8 cellular contexts compared by ENCODE assay signal in the genomic region with DNA sequence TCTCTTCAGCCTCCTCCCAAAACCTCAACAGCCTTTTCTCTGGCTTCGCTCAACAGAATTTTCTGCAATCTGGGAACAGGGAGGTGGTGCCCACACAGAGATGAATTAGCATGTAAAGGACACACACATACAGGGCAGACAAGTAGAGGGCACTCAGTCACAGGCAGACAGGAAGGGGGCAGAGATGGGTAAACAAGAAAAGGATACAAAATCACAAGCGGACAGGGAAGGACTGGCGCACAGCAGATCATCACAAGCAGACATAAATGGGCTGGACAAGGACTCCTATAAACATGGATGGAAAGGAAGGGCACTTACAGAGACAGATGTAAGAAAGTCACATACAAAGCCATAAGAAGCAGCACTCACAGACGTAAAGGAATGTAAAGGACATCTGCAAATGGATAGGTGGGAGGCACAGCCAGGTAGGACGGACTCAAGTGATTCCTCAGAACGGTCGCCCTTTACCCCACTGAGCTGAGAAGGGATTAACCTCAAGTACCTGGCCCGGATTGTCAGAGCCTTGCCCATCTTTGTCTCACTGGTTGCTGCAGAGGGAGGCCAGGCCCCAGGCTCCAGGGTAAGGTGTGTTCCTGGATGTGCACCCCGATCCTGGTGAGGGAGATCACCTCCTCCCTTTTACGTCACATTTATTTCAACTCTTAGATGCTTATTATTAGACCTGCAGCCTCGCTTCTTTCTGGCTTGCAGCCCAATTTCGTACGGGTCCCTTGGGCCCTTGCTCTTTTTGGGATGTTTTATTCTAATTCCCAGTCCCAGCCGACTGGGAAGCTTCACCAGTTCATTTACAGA. TPM values are rescaled to one million over a fixed set of nuclear protein-coding genes. Genes with fewer than 3 reads are reported as not detected.
DNase-seq lines count a peak whose midpoint lies in the region; ATAC-seq and TF ChIP-seq lines count a peak whose summit lies in the region.

No MANE protein-coding gene starts in this region.

- peaks cover 9% of the 10 kb centered on the region for H3K36me3 ChIP-seq in CD4-positive, CD25-positive, alpha-beta regulatory T cell (ENCODE audit: control insufficient read depth, insufficient read depth, low read length)
- H3K36me3 ChIP-seq in mammary epithelial cell (ENCODE audit: insufficient read depth, low read length) (no peaks in the 10 kb centered on the region), mesenchymal stem cell (ENCODE audit: control insufficient read depth in 1 of 2, insufficient read depth in 2 of 2, low read depth in 1 of 2, low read length in 2 of 2) (peaks cover 9 to 18% of the 10 kb centered on the region in 2 experiments)

- no peak overlapping the region for H3K23ac ChIP-seq in mesenchymal stem cell (ENCODE audit: low read length in 2 of 2)

- peak overlapping the region; percentile 34 for H4K91ac ChIP-seq in mesenchymal stem cell (ENCODE audit: low read length)

- no peak overlapping the region for H3K4me3 Mint-ChIP-seq in CD4-positive, CD25-positive, alpha-beta regulatory T cell

- H3K79me1 ChIP-seq in mesenchymal stem cell (replicated peaks; ENCODE audit: low read length, poor library complexity, severe bottlenecking): peaks cover 7% of the 10 kb centered on the region

- CTCF ChIA-PET in mammary epithelial cell (lab: Charles Lee; ENCODE audit: low non-redundant PET): interaction anchor here (0.6 to 0.7 kb wide), 3 partner anchors 41 to 240 kb away, joined by 3 to 10 read pairs (median 4); no protein-coding TSS in a partner anchor

- no peak for ATAC-seq in CD4-positive, CD25-positive, alpha-beta regulatory T cell (ENCODE audit: low read depth in 2 of 2)
- peak; percentile 6 for ATAC-seq in GM19397 (IDR thresholded peaks at IDR 0.05; ENCODE audit: unreplicated experiment)
- ATAC-seq in HG02678 (IDR thresholded peaks at IDR 0.05; ENCODE audit: unreplicated experiment): no peak

- no peaks in the 10 kb centered on the region for H3K9me3 Mint-ChIP-seq in CD4-positive, CD25-positive, alpha-beta regulatory T cell

- WGBS in mammary epithelial cell (ENCODE audit: low coverage, missing lambda C conversion rate): 3% methylated on average over 14 of the region's 14 CpGs
- 27% methylated on average over 14 of the region's 14 CpGs for WGBS in mesenchymal stem cell

- H3K4me3 ChIP-seq in CD4-positive, CD25-positive, alpha-beta regulatory T cell (ENCODE audit: low read depth, low read length): peak overlapping the region; percentile 89
- H3K4me3 ChIP-seq in mammary epithelial cell (replicated peaks in 1 of 3; ENCODE audit: insufficient read depth in 1 of 3, low read depth in 2 of 3, low read length in 3 of 3): peak overlapping the region; percentile 63 to 73 (median 65)
- H3K4me3 ChIP-seq in mesenchymal stem cell (ENCODE audit: insufficient read depth in 1 of 2, low read depth in 1 of 2, low read length in 2 of 2): peak overlapping the region in 1 of 2 experiments; percentile 91

- H3K4ac ChIP-seq in mesenchymal stem cell (ENCODE audit: low read depth in 1 of 2, low read length in 2 of 2): peak overlapping the region; percentile 69 to 96

- peaks cover 20% of the 10 kb centered on the region for H3K36me3 Mint-ChIP-seq in CD4-positive, CD25-positive, alpha-beta regulatory T cell

- H3K9me3 ChIP-seq in CD4-positive, CD25-positive, alpha-beta regulatory T cell (ENCODE audit: control insufficient read depth in 2 of 2, low read length in 2 of 2): no peaks in the 10 kb centered on the region
- H3K9me3 ChIP-seq in mammary epithelial cell (replicated peaks; ENCODE audit: insufficient read depth, low read length) (no peaks in the 10 kb centered on the region), mesenchymal stem cell (ENCODE audit: control insufficient read depth, low read length) (no peaks in the 10 kb centered on the region)

- DNase-seq in CD4-positive, CD25-positive, alpha-beta regulatory T cell: no peak
- peak; percentile 36 for DNase-seq in HT1080 (ENCODE audit: low read depth)
- peak; percentile 17 for DNase-seq in mammary epithelial cell
- DNase-seq in mesenchymal stem cell: peak; percentile 18
- no peak for DNase-seq in mesenteric fat pad (ENCODE audit: low spot score)
- DNase-seq in GM19238 (ENCODE audit: insufficient read length, low spot score): no peak

- in situ Hi-C loops in mammary epithelial cell (cut with MboI; ENCODE audit: low sequenced_read_pairs in 2 of 2): no loop called here

- H3K27ac Mint-ChIP-seq in CD4-positive, CD25-positive, alpha-beta regulatory T cell: no peak overlapping the region

- peak overlapping the region; percentile 79 for H2AFZ ChIP-seq in mammary epithelial cell (ENCODE audit: low read depth, low read length)
- H2AFZ ChIP-seq in mesenchymal stem cell (ENCODE audit: low read depth, low read length): peak overlapping the region; percentile 90

- no peak for TF ChIP-seq CTCF in mammary epithelial cell (conservative IDR thresholded peaks at IDR 0.05 in 1 of 2, IDR thresholded peaks at IDR 0.05 in 1 of 2; ENCODE audit: extremely low read depth in 1 of 2, insufficient read depth in 1 of 2, low read depth in 1 of 2, low read length in 2 of 2)

- no peaks in the 10 kb centered on the region for H3K27me3 ChIP-seq in CD4-positive, CD25-positive, alpha-beta regulatory T cell (ENCODE audit: control insufficient read depth, insufficient read depth, low read length)
- H3K27me3 ChIP-seq in mammary epithelial cell (ENCODE audit: insufficient read depth, low read length) (no peaks in the 10 kb centered on the region), mesenchymal stem cell (ENCODE audit: control insufficient read depth in 1 of 2, insufficient read depth in 1 of 2, low read length in 2 of 2) (no peaks in the 10 kb centered on the region)

- no peak overlapping the region for H2BK120ac ChIP-seq in mesenchymal stem cell (ENCODE audit: low read depth, low read length)

- H3K4me1 ChIP-seq in CD4-positive, CD25-positive, alpha-beta regulatory T cell (ENCODE audit: control insufficient read depth, insufficient read depth, low read length, poor library complexity, severe bottlenecking): peaks cover 47% of the 10 kb centered on the region
- peaks cover 20% of the 10 kb centered on the region for H3K4me1 ChIP-seq in mammary epithelial cell (ENCODE audit: insufficient read depth, low read length)
- H3K4me1 ChIP-seq in mesenchymal stem cell (ENCODE audit: control insufficient read depth, insufficient read depth, low read depth, low read length): peaks cover 7% of the 10 kb centered on the region

- BruUV-seq in mammary epithelial cell (replicated peaks; lab: Mats Ljungman, UMichigan): TSS peak; percentile 62

- peak overlapping the region; percentile 74 for H3K4me2 ChIP-seq in mammary epithelial cell (ENCODE audit: insufficient read depth, low read depth, low read length)
- H3K4me2 ChIP-seq in mesenchymal stem cell (ENCODE audit: low read length, poor library complexity, severe bottlenecking): peak overlapping the region; percentile 76

- dilution Hi-C loops in mammary epithelial cell (cut with HindIII; ENCODE audit: low sequenced_read_pairs): loop anchor here (5.0 kb wide), 2 partner anchors 39 to 84 kb away; partner anchors contain the start of genes ISG20L2 and METTL25B

- H2BK5ac ChIP-seq in mesenchymal stem cell (ENCODE audit: low read depth, low read length, poor library complexity, severe bottlenecking): no peak overlapping the region

- H4K8ac ChIP-seq in mesenchymal stem cell (ENCODE audit: low read length): peak overlapping the region; percentile 94

- H2BK12ac ChIP-seq in mesenchymal stem cell (ENCODE audit: low read length in 2 of 2): peak overlapping the region in 1 of 2 experiments; percentile 7

- peak overlapping the region; percentile 85 to 87 for H3K18ac ChIP-seq in mesenchymal stem cell (ENCODE audit: low read depth in 1 of 2, low read length in 2 of 2)

- H2AK5ac ChIP-seq in mesenchymal stem cell (ENCODE audit: low read length, severe bottlenecking): peak overlapping the region; percentile 30

- H3K27me3 Mint-ChIP-seq in CD4-positive, CD25-positive, alpha-beta regulatory T cell: no peaks in the 10 kb centered on the region

- H3K27ac ChIP-seq in CD4-positive, CD25-positive, alpha-beta regulatory T cell (ENCODE audit: insufficient read depth, low read length, poor library complexity, severe bottlenecking): peak overlapping the region; percentile 98
- H3K27ac ChIP-seq in mammary epithelial cell (ENCODE audit: insufficient read depth, low read depth, low read length): peak overlapping the region; percentile 86
- peak overlapping the region; percentile 56 for H3K27ac ChIP-seq in mesenchymal stem cell (ENCODE audit: low read length, poor library complexity, severe bottlenecking)

- H4K20me1 ChIP-seq in mammary epithelial cell (ENCODE audit: insufficient read depth, low read length): no peaks in the 10 kb centered on the region

- H3K79me2 ChIP-seq in mammary epithelial cell (ENCODE audit: insufficient read depth, low read length): peaks cover 51% of the 10 kb centered on the region

- H3K14ac ChIP-seq in mesenchymal stem cell (ENCODE audit: low read length in 2 of 2): peak overlapping the region in 1 of 2 experiments; percentile 7

- peaks cover 17 to 33% (median 23%) of the 10 kb centered on the region in 4 donors for H3K4me1 Mint-ChIP-seq in CD4-positive, CD25-positive, alpha-beta regulatory T cell

- H3K9ac ChIP-seq in mammary epithelial cell (ENCODE audit: insufficient read depth, low read length) (peak overlapping the region; percentile 94), mesenchymal stem cell (ENCODE audit: low read length) (peak overlapping the region; percentile 97)

- intact Hi-C loops in mammary epithelial cell (cut with micrococcal nuclease): loop anchor here (1.0 to 10.0 kb wide), 4 partner anchors 15 to 82 kb away; partner anchors contain the start of genes HDGF, ISG20L2, METTL25B and MRPL24

- H2BK15ac ChIP-seq in mesenchymal stem cell (ENCODE audit: low read depth, poor library complexity, severe bottlenecking): no peak overlapping the region

RNA-seq across cellular contexts. Expression of gene PRCC, which starts 0.8 kb away (rescaled TPM):
- 67.8 TPM for total RNA-seq in CD4-positive, CD25-positive, alpha-beta regulatory T cell
- 10 to 100 TPM; 35.5 to 43.3 (median 36.4) TPM for polyA plus RNA-seq in CD4-positive, CD25-positive, alpha-beta regulatory T cell
- total RNA-seq in HT1080 (2014; rRNA removed; shearing (Covaris generic)): 69.5 and 122 TPM in 2 replicates
- 59.2 and 73.1 TPM in 2 replicates for polyA plus RNA-seq in HT1080 (2015; cell fraction: cytosol; rRNA removed)
- polyA plus RNA-seq in HT1080 (2015; cell fraction: nucleus; rRNA removed): 77.3 and 85.0 TPM in 2 replicates
- total RNA-seq in mammary epithelial cell (10 to 100 TPM; 22.2 to 69.7 TPM), mesenteric fat pad (64.4 TPM)
- polyA plus RNA-seq in mammary epithelial cell: 102 TPM
- polyA minus RNA-seq in mammary epithelial cell: 169 TPM
- polyA plus RNA-seq in mesenchymal stem cell (2013, experiment 1 of 2): 74.5 TPM
- 72.5 TPM for polyA plus RNA-seq in mesenchymal stem cell (2013, experiment 2 of 2)

RNA-seq across cellular contexts. Expression of gene HDGF, which starts 15.0 kb away (rescaled TPM):
- 87.6 TPM for total RNA-seq in CD4-positive, CD25-positive, alpha-beta regulatory T cell
- polyA plus RNA-seq in CD4-positive, CD25-positive, alpha-beta regulatory T cell: 10 to 100 TPM; 26.9 to 50.2 (median 36.7) TPM
- total RNA-seq in HT1080 (2014; rRNA removed; shearing (Covaris generic)): 522 and 576 TPM in 2 replicates
- 364 and 385 TPM in 2 replicates for polyA plus RNA-seq in HT1080 (2015; cell fraction: cytosol; rRNA removed)
- 227 and 246 TPM in 2 replicates for polyA plus RNA-seq in HT1080 (2015; cell fraction: nucleus; rRNA removed)
- 100 to 1,000 TPM; 122 to 332 TPM for total RNA-seq in mammary epithelial cell
- polyA plus RNA-seq in mammary epithelial cell: 159 TPM
- polyA minus RNA-seq in mammary epithelial cell: 309 TPM
- 156 TPM for polyA plus RNA-seq in mesenchymal stem cell (2013, experiment 1 of 2)
- polyA plus RNA-seq in mesenchymal stem cell (2013, experiment 2 of 2): 154 TPM
- total RNA-seq in mesenteric fat pad: 154 TPM

RNA-seq across cellular contexts. Expression of gene MRPL24, which starts 25.6 kb away (rescaled TPM):
- total RNA-seq in CD4-positive, CD25-positive, alpha-beta regulatory T cell: 18.2 TPM
- polyA plus RNA-seq in CD4-positive, CD25-positive, alpha-beta regulatory T cell: 10 to 100 TPM; 72.5 to 86.4 (median 79.3) TPM
- 163 and 192 TPM in 2 replicates for total RNA-seq in HT1080 (2014; rRNA removed; shearing (Covaris generic))
- polyA plus RNA-seq in HT1080 (2015; cell fraction: cytosol; rRNA removed): 160 and 175 TPM in 2 replicates
- polyA plus RNA-seq in HT1080 (2015; cell fraction: nucleus; rRNA removed): 94.5 and 109 TPM in 2 replicates
- total RNA-seq in mammary epithelial cell: 10 to 100 TPM; 25.0 to 86.1 TPM
- 121 TPM for polyA plus RNA-seq in mammary epithelial cell
- 34.3 TPM for polyA minus RNA-seq in mammary epithelial cell
- polyA plus RNA-seq in mesenchymal stem cell (2013, experiment 1 of 2): 65.7 TPM
- 64.7 TPM for polyA plus RNA-seq in mesenchymal stem cell (2013, experiment 2 of 2)
- 89.6 TPM for total RNA-seq in mesenteric fat pad

RNA-seq across cellular contexts. Expression of gene ISG20L2, which starts 37.9 kb away (rescaled TPM):
- total RNA-seq in CD4-positive, CD25-positive, alpha-beta regulatory T cell: 76.7 TPM
- 10 to 100 TPM; 15.8 to 17.8 (median 17.0) TPM for polyA plus RNA-seq in CD4-positive, CD25-positive, alpha-beta regulatory T cell
- 27.6 and 39.8 TPM in 2 replicates for total RNA-seq in HT1080 (2014; rRNA removed; shearing (Covaris generic))
- polyA plus RNA-seq in HT1080 (2015; cell fraction: cytosol; rRNA removed): 44.0 and 45.2 TPM in 2 replicates
- polyA plus RNA-seq in HT1080 (2015; cell fraction: nucleus; rRNA removed): 32.8 and 38.5 TPM in 2 replicates
- 10 to 100 TPM; 27.0 to 42.7 TPM for total RNA-seq in mammary epithelial cell
- 62.3 TPM for polyA plus RNA-seq in mammary epithelial cell
- polyA minus RNA-seq in mammary epithelial cell: 33.3 TPM
- polyA plus RNA-seq in mesenchymal stem cell (2013, experiment 1 of 2): 26.8 TPM
- polyA plus RNA-seq in mesenchymal stem cell (2013, experiment 2 of 2): 25.1 TPM
- total RNA-seq in mesenteric fat pad: 24.4 TPM

RNA-seq across cellular contexts. Expression of gene METTL25B, which starts 38.2 kb away (rescaled TPM):
- 19.0 TPM for total RNA-seq in CD4-positive, CD25-positive, alpha-beta regulatory T cell
- 1 to 10 TPM; 4.3 to 8.7 (median 7.2) TPM for polyA plus RNA-seq in CD4-positive, CD25-positive, alpha-beta regulatory T cell
- 10.9 and 15.7 TPM in 2 replicates for total RNA-seq in HT1080 (2014; rRNA removed; shearing (Covaris generic))
- polyA plus RNA-seq in HT1080 (2015; cell fraction: cytosol; rRNA removed): 14.2 and 17.3 TPM in 2 replicates
- 35.5 and 53.7 TPM in 2 replicates for polyA plus RNA-seq in HT1080 (2015; cell fraction: nucleus; rRNA removed)
- total RNA-seq in mammary epithelial cell (10 to 100 TPM in 1 of 2 donors, 1 to 10 TPM in 1; 9.3 to 24.3 TPM), mesenteric fat pad (20.0 TPM)
- polyA plus RNA-seq in mammary epithelial cell: 10.5 TPM
- 19.3 TPM for polyA minus RNA-seq in mammary epithelial cell
- 12.1 TPM for polyA plus RNA-seq in mesenchymal stem cell (2013, experiment 1 of 2)
- polyA plus RNA-seq in mesenchymal stem cell (2013, experiment 2 of 2): 11.3 TPM

Comparison
In these comparisons a context has a peak if more than half of its experiments do, and no peak if none do; other contexts are left out.
1. DNase-seq: peak in HT1080 (single experiment), mammary epithelial cell (single experiment) and mesenchymal stem cell (single experiment); none in CD4-positive, CD25-positive, alpha-beta regulatory T cell (0 of 3), mesenteric fat pad (single experiment) and GM19238 (single experiment).
2. Peak in every context shown above with its lines, with median percentiles within 50 percentile points of each other: H3K27ac ChIP-seq.